In the genomic region with DNA sequence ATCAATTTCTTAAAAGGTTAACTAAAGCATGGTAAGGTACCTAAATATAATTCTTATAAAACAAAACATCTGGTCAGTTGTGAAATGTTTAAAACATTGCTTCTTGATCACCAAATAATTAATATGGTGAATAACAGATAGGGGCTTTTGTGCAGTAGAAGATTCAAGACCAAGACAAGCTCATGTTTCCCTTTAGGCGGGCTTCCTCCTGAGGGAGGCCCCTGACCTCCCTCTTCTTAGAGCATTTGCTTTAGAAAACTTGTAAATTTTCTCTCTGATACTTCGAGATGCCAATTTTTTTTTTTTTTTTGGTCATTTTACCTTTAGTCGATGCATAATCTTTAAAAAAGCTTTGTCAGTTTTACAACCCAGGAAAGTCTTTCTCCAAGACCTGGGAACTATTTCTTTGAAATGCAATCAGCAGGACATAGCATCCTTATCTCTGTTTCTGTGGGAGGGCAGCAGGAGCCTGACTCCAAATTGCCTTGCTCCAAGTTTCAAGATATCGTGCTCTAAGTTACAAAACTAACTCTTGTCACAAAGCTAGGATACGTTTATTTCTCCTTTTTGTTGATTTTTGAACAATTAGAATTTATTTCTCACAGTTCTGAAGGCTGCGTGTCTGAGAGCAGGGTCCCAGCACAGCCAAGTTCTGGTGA, we compare ENCODE assay signal across 16 cellular contexts.
DNase-seq lines count a peak whose midpoint lies in the region; ATAC-seq and TF ChIP-seq lines count a peak whose summit lies in the region.
"Had no signal": no experiment of that assay in that cellular context is flagged by ENCODE, and none has a peak within 500 bp of the region (broad histone marks: within the 10 kb centered on the region; RNA-seq: fewer than 3 reads in every experiment).

No MANE protein-coding gene starts in this region.

- DNase-seq in Caco-2 (peak; percentile 39 to 62), NCI-H226 (peak; percentile 52), fibroblast of pulmonary artery (ENCODE audit: low read depth) (peak; percentile 23), COLO668 (lab: John Stamatoyannopoulos, UW; ENCODE audit: unreplicated experiment) (no peak), psoas muscle (no peak), NCI-H1930 (lab: John Stamatoyannopoulos, UW) (no peak)
- DNase-seq: Calu3, KG1, NCI-H1092, NCI-H2107, PC-9 had no signal

- H3K27ac ChIP-seq in psoas muscle = no peak overlapping the region
- H3K27ac ChIP-seq: C4-2B, HL-60, PC-9, SK-N-MC had no signal

- H3K36me3 Mint-ChIP-seq in Caco-2 (ENCODE audit: insufficient read depth, unreplicated experiment) (peaks cover 21% of the 10 kb centered on the region), nephron (ENCODE audit: low read depth) (peaks cover 4% of the 10 kb centered on the region)

- no TSS peak for BruUV-seq in Caco-2 (replicated peaks; lab: Mats Ljungman, UMichigan)

- H3K27me3 Mint-ChIP-seq in Caco-2 (ENCODE audit: insufficient read depth, unreplicated experiment) (no peaks in the 10 kb centered on the region), nephron (ENCODE audit: low read depth) (no peaks in the 10 kb centered on the region)

- H3K9me3 ChIP-seq in Caco-2 (peaks cover 42% of the 10 kb centered on the region), psoas muscle (peaks cover 9% of the 10 kb centered on the region)

- 50 to 56% (median 50%) methylated on average over 6 of the region's 6 CpGs for WGBS in psoas muscle, 3 donors

- intact Hi-C loops in Caco-2 (cut with micrococcal nuclease; ENCODE audit: unreplicated experiment) (loop anchor here (5.0 kb wide), 1 partner anchor 383 kb away; a partner anchor contains a TSS), psoas muscle (cut with DNase I) (no loop called here)

- peaks cover 23% of the 10 kb centered on the region for H3K4me1 ChIP-seq in Caco-2
- H3K4me1 ChIP-seq in psoas muscle = no peaks in the 10 kb centered on the region

- H3K27me3 ChIP-seq in Caco-2 (replicated peaks; ENCODE audit: control insufficient read depth, insufficient read depth, low read length) (no peaks in the 10 kb centered on the region), psoas muscle (ENCODE audit: insufficient read depth in 3 of 3, low read length in 2 of 3) (peaks cover 0 to 2% (median 0%) of the 10 kb centered on the region in 3 donors)

- POLR2A ChIA-PET in Caco-2 (lab: Charles Lee) = no interaction called here

- peak overlapping the region; percentile 64 for H3K27ac Mint-ChIP-seq in Caco-2 (ENCODE audit: unreplicated experiment)
- H3K27ac Mint-ChIP-seq in nephron = peak overlapping the region; percentile 36 to 90 (median 88)

- no peak overlapping the region for H3K4me3 ChIP-seq in Caco-2 (ENCODE audit: low read depth, low read length)
- H3K4me3 ChIP-seq in fibroblast of pulmonary artery (replicated peaks; ENCODE audit: low read depth, low read length) = no peak overlapping the region
- H3K4me3 ChIP-seq in psoas muscle = no peak overlapping the region
- H3K4me3 ChIP-seq: PC-9, SK-N-MC had no signal

- H3K4me3 Mint-ChIP-seq in Caco-2 (ENCODE audit: unreplicated experiment) (peak overlapping the region; percentile 1), nephron (peak overlapping the region in 2 of 3 experiments; percentile 15 to 18)

- ATAC-seq in HG02588 (IDR thresholded peaks at IDR 0.05; ENCODE audit: unreplicated experiment) (no peak), psoas muscle (no peak)

- H3K4me1 Mint-ChIP-seq in Caco-2 (ENCODE audit: low read depth, unreplicated experiment) = peaks cover 13% of the 10 kb centered on the region
- peaks cover 19% of the 10 kb centered on the region for H3K4me1 Mint-ChIP-seq in nephron

- TF ChIP-seq CTCF in Caco-2 (IDR thresholded peaks at IDR 0.05; ENCODE audit: insufficient read depth in 1 of 2, low read depth in 1 of 2, low read length in 1 of 2, severe bottlenecking in 1 of 2, unreplicated experiment in 1 of 2) (no peak), fibroblast of pulmonary artery (IDR thresholded peaks at IDR 0.05; ENCODE audit: low read length, missing control alignments) (no peak), nephron (IDR thresholded peaks at IDR 0.05; ENCODE audit: unreplicated experiment in 3 of 3) (no peak), psoas muscle (IDR thresholded peaks at IDR 0.05) (no peak)

- CTCF ChIA-PET in Caco-2 (lab: Charles Lee) = interaction anchor here (0.6 kb wide), 1 partner anchor 779 kb away, joined by 4 read pairs; no protein-coding TSS in a partner anchor

- H3K9me3 Mint-ChIP-seq in Caco-2 (ENCODE audit: unreplicated experiment) (peaks cover 14% of the 10 kb centered on the region), nephron (peaks cover 9% of the 10 kb centered on the region)

- H3K36me3 ChIP-seq in Caco-2 (ENCODE audit: control insufficient read depth, insufficient read depth, low read length) (no peaks in the 10 kb centered on the region), psoas muscle (ENCODE audit: insufficient read depth in 1 of 2, low read depth in 1 of 2) (no peaks in the 10 kb centered on the region)

Comparison
In these comparisons a context has a peak if more than half of its experiments do, and no peak if none do; other contexts are left out.
1. DNase-seq: peak in Caco-2 (2 of 2), NCI-H226 (single experiment) and fibroblast of pulmonary artery (single experiment); none in COLO668 (single experiment), psoas muscle (0 of 2) and NCI-H1930 (0 of 2).